13 cellular contexts compared by ENCODE assay signal in genomic region chr19:5406198-5406597, GRCh38. TPM values are rescaled to one million over a fixed set of nuclear protein-coding genes. Genes with fewer than 3 reads are reported as not detected.
DNase-seq lines count a peak whose midpoint lies in the region; ATAC-seq and TF ChIP-seq lines count a peak whose summit lies in the region.
"Not testable (repeated sequence)": the region's sequence is repeated elsewhere in the genome, so short reads cannot be mapped to it uniquely, and the experiment has no call there.
"Had no signal": no experiment of that assay in that cellular context is flagged by ENCODE, and none has a peak within 500 bp of the region (broad histone marks: within the 10 kb centered on the region; RNA-seq: fewer than 3 reads in every experiment).

No MANE protein-coding gene starts in this region.

- peaks cover 38% of the 10 kb centered on the region for H3K27me3 Mint-ChIP-seq in WTC11 (ENCODE audit: low read depth)

- not testable (repeated sequence) for H3K4me3 Mint-ChIP-seq in WTC11

- not testable (repeated sequence) for H3K4me3 ChIP-seq in HEK293 (ENCODE audit: low read depth, low read length)

- CTCF ChIA-PET in HEK293 (lab: Yijun Ruan, JAX), result not testable (repeated sequence)
- CTCF ChIA-PET in WTC11 (lab: Charles Lee), result interaction anchor here (0.6 to 0.7 kb wide), 2 partner anchors 98 to 1379 kb away, joined by 4 read pairs; no protein-coding TSS in a partner anchor

- H3K9me3 Mint-ChIP-seq in WTC11, result peaks cover 18% of the 10 kb centered on the region

- TF ChIP-seq CTCF in HEK293 (tag by site-specific recombination; IDR thresholded peaks at IDR 0.05); WTC11 (IDR thresholded peaks at IDR 0.05): not testable (repeated sequence)

- not testable (repeated sequence) for H3K4me1 Mint-ChIP-seq in WTC11

- not testable (repeated sequence) for H3K27ac Mint-ChIP-seq in WTC11

- H3K9me3 ChIP-seq in HEK293 (ENCODE audit: control insufficient read depth, insufficient read depth, low read depth, low read length), result not testable (repeated sequence)

- H3K4me1 ChIP-seq in HEK293 (ENCODE audit: control insufficient read depth, insufficient read depth, low read length), result not testable (repeated sequence)

- not testable (repeated sequence) for H3K36me3 Mint-ChIP-seq in WTC11

- POLR2A ChIA-PET in HEK293 (lab: Yijun Ruan, JAX); WTC11 (lab: Charles Lee): not testable (repeated sequence)

- H3K36me3 ChIP-seq in HEK293 (ENCODE audit: control insufficient read depth in 2 of 2, insufficient read depth in 1 of 2, low read length in 2 of 2), result not testable (repeated sequence)

- H3K27ac ChIP-seq in HEK293 (ENCODE audit: extremely low read depth, low read depth, low read length), result not testable (repeated sequence)

- not testable (repeated sequence) for DNase-seq in WTC11 (ENCODE audit: low spot score)

- not testable (repeated sequence) for ATAC-seq in WTC11

TF ChIP-seq in HEK293, 187 proteins besides CTCF, POLR2A, EP300 and RAD21 (continues in another document):
- TF ChIP-seq ZNF501 (tag by site-specific recombination; IDR thresholded peaks at IDR 0.05), result 0 out of 2 replicates have a peak, but pooled peaks have one; percentile 41
- peak; percentile 56; the same call in 1 of the 2 replicates for TF ChIP-seq ZNF202 (tag by site-specific recombination; IDR thresholded peaks at IDR 0.05; ENCODE audit: borderline replicate concordance)
- TF ChIP-seq GLI2 (tag by site-specific recombination; IDR thresholded peaks at IDR 0.05; ENCODE audit: borderline replicate concordance, low read depth), result peak; percentile 50; the same call in 1 of the 2 replicates
- TF ChIP-seq ZNF791 (tag by site-specific recombination; IDR thresholded peaks at IDR 0.05), result 0 out of 2 replicates have a peak, but pooled peaks have one; percentile 22
- peak; percentile 49 for TF ChIP-seq ZNF654 (tag by site-specific recombination; IDR thresholded peaks at IDR 0.05; ENCODE audit: low read depth)
- TF ChIP-seq REST (tag by site-specific recombination; IDR thresholded peaks at IDR 0.05), result peak; percentile 67; the same call in 1 of the 2 replicates
- peak; percentile 54; the same call in 1 of the 2 replicates for TF ChIP-seq ZNF140 (tag by site-specific recombination; IDR thresholded peaks at IDR 0.05)
- TF ChIP-seq ZNF514 (tag by site-specific recombination; IDR thresholded peaks at IDR 0.05), result 0 out of 2 replicates have a peak, but pooled peaks have one; percentile 21
- TF ChIP-seq ZFP37 (tag by site-specific recombination; IDR thresholded peaks at IDR 0.05), result peak; percentile 85
- peak; percentile 41; the same call in 1 of the 2 replicates for TF ChIP-seq ZBTB21 (tag by site-specific recombination; IDR thresholded peaks at IDR 0.05)
- peak; percentile 79 for TF ChIP-seq ZNF266 (tag by site-specific recombination; IDR thresholded peaks at IDR 0.05; ENCODE audit: low read depth)
- TF ChIP-seq ZNF433 (tag by site-specific recombination; IDR thresholded peaks at IDR 0.05; ENCODE audit: low read depth), result peak; percentile 43; the same call in 1 of the 2 replicates
- peak; percentile 77 for TF ChIP-seq ZBTB8A (tag by site-specific recombination; IDR thresholded peaks at IDR 0.05)
- peak; percentile 71; the same call in 1 of the 2 replicates for TF ChIP-seq ZNF664 (tag by site-specific recombination; IDR thresholded peaks at IDR 0.05)

TF ChIP-seq in WTC11, 78 proteins besides CTCF, POLR2A, EP300 and RAD21:
- peak; percentile 62; the same call in 1 of the 2 replicates for TF ChIP-seq HMGA2 (CRISPR knock-in tag; IDR thresholded peaks at IDR 0.05)
TF ChIP-seq in WTC11: peak in this region for 1; not testable (repeated sequence) for 77.

RNA-seq across cellular contexts. Expression of gene ZNRF4, which starts 49.0 kb away (rescaled TPM):
- not detected in 3 replicates for total RNA-seq in WTC11 (2021)
- total RNA-seq: A172; A673; B cell; Caco-2; Calu3; CD4-positive, alpha-beta memory T cell; CD4-positive, alpha-beta T cell; CD4-positive, CD25-positive, alpha-beta regulatory T cell; CD8-positive, alpha-beta memory T cell; CD8-positive, alpha-beta T cell; Daoy had no signal
